Comparison of ENCODE assay signal across 7 cellular contexts in genomic region chr2:112275314-112275886, GRCh38. TPM values are rescaled to one million over a fixed set of nuclear protein-coding genes. Genes with fewer than 3 reads are reported as not detected.
DNase-seq lines count a peak whose midpoint lies in the region; ATAC-seq, FAIRE-seq and TF ChIP-seq lines count a peak whose summit lies in the region.

Gene ZC3H6, plus strand, starts transcription at chr2:112275597. Its CDS starts 398 bp downstream, at chr2:112275995.

- peak within 1 kb of the TSS; percentile 98 for H3K27ac Mint-ChIP-seq in T-helper 2 cell treated with Interferon-gamma antibody and Interleukin-4, amounts not matched to agents 5 μg/mL and 100 μg/mL, for 36 hours
- H3K27ac Mint-ChIP-seq in astrocyte (ENCODE audit: unreplicated experiment) = peak within 1 kb of the TSS; percentile 89

- H3K4me2 ChIP-seq in astrocyte (ENCODE audit: low read length) = peak within 1 kb of the TSS; percentile 93

- peak within 1 kb of the TSS; percentile 94 for H3K4me3 Mint-ChIP-seq in T-helper 2 cell treated with Interferon-gamma antibody and Interleukin-4, amounts not matched to agents 5 μg/mL and 100 μg/mL, for 36 hours
- H3K4me3 Mint-ChIP-seq in astrocyte (ENCODE audit: unreplicated experiment) = peak within 1 kb of the TSS; percentile 91

- no peaks in the 10 kb centered on the region for H3K9me3 ChIP-seq in astrocyte (ENCODE audit: insufficient read depth, low read depth, low read length)

- H3K27ac ChIP-seq in astrocyte (ENCODE audit: low read depth, low read length) = peak within 1 kb of the TSS; percentile 99

- H4K20me1 ChIP-seq in astrocyte (ENCODE audit: insufficient read depth, low read length) = no peaks in the 10 kb centered on the region

- H3K36me3 Mint-ChIP-seq in T-helper 2 cell treated with Interferon-gamma antibody and Interleukin-4, amounts not matched to agents 5 μg/mL and 100 μg/mL, for 36 hours (ENCODE audit: low read depth) = peaks cover 3% of the 10 kb centered on the region
- no peaks in the 10 kb centered on the region for H3K36me3 Mint-ChIP-seq in astrocyte (ENCODE audit: low read depth, unreplicated experiment)

- no peaks in the 10 kb centered on the region for H3K27me3 Mint-ChIP-seq in T-helper 2 cell treated with Interferon-gamma antibody and Interleukin-4, amounts not matched to agents 5 μg/mL and 100 μg/mL, for 36 hours (ENCODE audit: low read depth)
- H3K27me3 Mint-ChIP-seq in astrocyte (ENCODE audit: low read depth, unreplicated experiment) = no peaks in the 10 kb centered on the region

- FAIRE-seq in astrocyte (lab: Jason Lieb, UNC) = no peak

- no peak for TF ChIP-seq CTCF in astrocyte (IDR thresholded peaks at IDR 0.05; ENCODE audit: insufficient read depth, low read depth, low read length)

- H3K4me3 ChIP-seq in astrocyte (ENCODE audit: insufficient read depth, low read depth, low read length) = peak within 1 kb of the TSS; percentile 77

- H3K79me2 ChIP-seq in astrocyte (ENCODE audit: insufficient read depth, low read length) = no peaks in the 10 kb centered on the region

- H3K9me3 Mint-ChIP-seq in T-helper 2 cell treated with Interferon-gamma antibody and Interleukin-4, amounts not matched to agents 5 μg/mL and 100 μg/mL, for 36 hours = no peaks in the 10 kb centered on the region
- no peaks in the 10 kb centered on the region for H3K9me3 Mint-ChIP-seq in astrocyte (ENCODE audit: unreplicated experiment)

- peak within 1 kb of the TSS; percentile 99 for H3K9ac ChIP-seq in astrocyte (ENCODE audit: low read length)

- H2AFZ ChIP-seq in astrocyte (ENCODE audit: low read depth, low read length) = peak within 1 kb of the TSS; percentile 82

- H3K27me3 ChIP-seq in astrocyte (ENCODE audit: insufficient read depth, low read length) = no peaks in the 10 kb centered on the region

- no peaks in the 10 kb centered on the region for H3K36me3 ChIP-seq in astrocyte (ENCODE audit: insufficient read depth, low read length)

- H3K4me1 Mint-ChIP-seq in T-helper 2 cell treated with Interferon-gamma antibody and Interleukin-4, amounts not matched to agents 5 μg/mL and 100 μg/mL, for 36 hours (ENCODE audit: low read depth) = peaks cover 13% of the 10 kb centered on the region
- H3K4me1 Mint-ChIP-seq in astrocyte (ENCODE audit: low read depth, unreplicated experiment) = no peaks in the 10 kb centered on the region

- DNase-seq in NCI-H187 (lab: John Stamatoyannopoulos, UW) = peak; percentile 89 to 93
- peak; percentile 100 for DNase-seq in T-helper 2 cell treated with Interferon-gamma antibody and Interleukin-4, amounts not matched to agents 5 μg/mL and 100 μg/mL, for 36 hours (ENCODE audit: low spot score)
- DNase-seq in astrocyte (ENCODE audit: low read depth) = peak; percentile 98
- peak; percentile 93 for DNase-seq in hepatic stellate cell (ENCODE audit: low spot score)
- peak; percentile 78 for DNase-seq in renal cortical epithelial cell (ENCODE audit: low read depth)

- peaks cover 6% of the 10 kb centered on the region for H3K4me1 ChIP-seq in astrocyte (ENCODE audit: insufficient read depth, low read length)

- ATAC-seq in GM18498 (IDR thresholded peaks at IDR 0.05; ENCODE audit: unreplicated experiment) = peak; percentile 97
- peak; percentile 87 for ATAC-seq in HG02938 (IDR thresholded peaks at IDR 0.05; ENCODE audit: unreplicated experiment)

RNA-seq across cellular contexts. Expression of gene ZC3H6, which starts in this region (rescaled TPM):
- 3.9 and 7.4 TPM in 2 replicates for total RNA-seq in astrocyte
- 4.7 and 7.0 TPM in 2 replicates for total RNA-seq in renal cortical epithelial cell

Comparison
In these comparisons a context has a peak if more than half of its experiments do, and no peak if none do; other contexts are left out.
1. Peak in every context shown above with its lines: DNase-seq, ATAC-seq, H3K4me3 ChIP-seq and H3K27ac ChIP-seq.